In the genomic region with DNA sequence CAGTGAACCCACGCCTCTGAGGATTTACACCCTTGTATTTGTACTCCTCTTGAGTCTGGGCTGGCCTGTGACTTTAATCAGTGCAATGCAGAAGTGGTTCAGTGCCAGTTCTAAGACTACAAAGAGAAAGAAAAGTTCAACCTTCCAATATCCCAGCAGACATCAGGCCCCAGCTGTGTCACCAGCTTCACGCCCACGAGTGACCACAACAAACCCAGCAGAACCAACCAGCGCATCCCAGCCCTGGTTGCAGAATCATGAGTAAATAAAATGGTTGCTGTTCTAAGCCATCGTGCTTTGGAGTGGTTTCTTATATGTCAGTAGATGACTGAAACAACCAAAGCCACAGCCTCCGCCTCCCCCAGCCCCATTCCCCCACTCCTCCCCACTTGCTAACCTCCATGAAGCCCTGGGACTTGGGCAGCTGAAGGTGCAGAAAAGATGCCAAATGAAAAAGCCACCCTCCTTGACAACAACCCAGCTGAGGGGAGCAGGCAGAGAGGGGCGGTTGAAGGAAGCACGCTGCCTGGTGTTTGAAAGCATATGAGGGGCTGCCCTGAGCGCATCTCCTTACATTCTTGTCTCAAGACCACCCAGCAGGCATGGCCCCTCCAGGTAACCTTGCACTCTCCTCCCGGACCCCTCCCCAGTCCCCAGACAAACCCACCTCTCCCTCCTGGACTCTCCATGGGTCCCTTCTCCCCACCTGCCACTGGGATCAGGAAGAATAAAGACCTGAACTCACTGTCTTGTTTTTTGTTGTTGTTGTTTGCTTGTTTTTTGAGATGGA, we compare ENCODE assay signal across 10 cellular contexts. TPM values are rescaled to one million over a fixed set of nuclear protein-coding genes. Genes with fewer than 3 reads are reported as not detected.
DNase-seq lines count a peak whose midpoint lies in the region; ATAC-seq and TF ChIP-seq lines count a peak whose summit lies in the region.
"Had no signal": no experiment of that assay in that cellular context is flagged by ENCODE, and none has a peak within 500 bp of the region (broad histone marks: within the 10 kb centered on the region; RNA-seq: fewer than 3 reads in every experiment).

No MANE protein-coding gene starts in this region.

- 42 to 45% methylated on average over 10 of the region's 10 CpGs for WGBS in GM23248 (ENCODE audit: low coverage in 1 of 2, low lambda C conversion rate in 2 of 2, missing lambda C conversion rate in 2 of 2), 2 experiments

- H3F3A ChIP-seq in GM23248 (ENCODE audit: insufficient read depth), result peaks cover 16% of the 10 kb centered on the region

- H3K36me3 ChIP-seq in GM23248 (ENCODE audit: low read depth), result no peaks in the 10 kb centered on the region
- H3K36me3 ChIP-seq: ascending aorta had no signal

- no peak overlapping the region for H3K4me3 ChIP-seq in GM23248
- no peak overlapping the region for H3K4me3 ChIP-seq in fibroblast of pulmonary artery (replicated peaks; ENCODE audit: low read depth, low read length)
- H3K4me3 ChIP-seq: ascending aorta had no signal

- no peaks in the 10 kb centered on the region for H3K9me3 ChIP-seq in GM23248 (ENCODE audit: low read depth)
- H3K9me3 ChIP-seq: ascending aorta had no signal

- H3K9me2 ChIP-seq in GM23248 (ENCODE audit: insufficient read depth), result no peaks in the 10 kb centered on the region

- H3K79me2 ChIP-seq in GM23248 (ENCODE audit: insufficient read depth), result no peaks in the 10 kb centered on the region

- H2AFZ ChIP-seq in GM23248, result peak overlapping the region; percentile 18; the same call in 1 of the 2 replicates

- no peak overlapping the region; the same call in 1 of the 2 replicates for H3K9ac ChIP-seq in GM23248

- no peaks in the 10 kb centered on the region for H4K20me1 ChIP-seq in GM23248 (ENCODE audit: insufficient read depth)

- in situ Hi-C loops in GM23248 (cut with MboI) (no loop called here), G401 (cut with HindIII; ENCODE audit: low sequenced_read_pairs) (no loop called here)

- H3K27me3 ChIP-seq in GM23248 (replicated peaks; ENCODE audit: insufficient read depth), result no peaks in the 10 kb centered on the region
- H3K27me3 ChIP-seq: ascending aorta had no signal

- H3K27ac ChIP-seq in GM23248, result peak overlapping the region; percentile 40

- peak; percentile 92 for DNase-seq in GM23248
- DNase-seq in activated CD8-positive, alpha-beta memory T cell treated with anti-CD3 and anti-CD28 coated beads, Interleukin-2, amount 50 U/mL, for 24 hours (ENCODE audit: extremely low read depth), result peak; percentile 39
- peak; percentile 22 for DNase-seq in fibroblast of pulmonary artery (ENCODE audit: low read depth)
- DNase-seq in stimulated activated CD8-positive, alpha-beta memory T cell treated with anti-CD3 and anti-CD28 coated beads, Interleukin-15, amount 100 ng/mL, for 4 hours (ENCODE audit: low read depth in 2 of 2), result peak; percentile 17 to 40
- no peak for DNase-seq in DMS153 treated with DMSO at 0.1 percent for 48 hours (lab: John Stamatoyannopoulos, UW; ENCODE audit: unreplicated experiment)
- no peak for DNase-seq in G401 (ENCODE audit: low spot score)
- DNase-seq: SHP77 had no signal

- TF ChIP-seq CTCF in fibroblast of pulmonary artery (IDR thresholded peaks at IDR 0.05; ENCODE audit: low read length, missing control alignments), result no peak

- peak overlapping the region; percentile 41 for H3K4me2 ChIP-seq in GM23248 (ENCODE audit: unreplicated experiment)

- ATAC-seq in HG02588 (IDR thresholded peaks at IDR 0.05; ENCODE audit: unreplicated experiment), result no peak
- ATAC-seq in GM19328 (IDR thresholded peaks at IDR 0.05; ENCODE audit: unreplicated experiment), result no peak

- H3K4me1 ChIP-seq in GM23248 (ENCODE audit: insufficient read depth), result peaks cover 32% of the 10 kb centered on the region

RNA-seq across cellular contexts. Expression of gene TSKU, which starts 20.9 kb away (rescaled TPM):
- total RNA-seq in GM23248 (2014; rRNA removed; shearing (Covaris generic)), result 30.6 and 40.1 TPM in 2 replicates
- 30.8 and 35.2 TPM in 2 replicates for polyA plus RNA-seq in GM23248 (2016; fragmentation: Nextera tagmentation; extraction: Ambion mirVana)
- 15.3 and 22.9 TPM in 2 replicates for total RNA-seq in G401 (2014; rRNA removed; shearing (Covaris generic))

RNA-seq across cellular contexts. Expression of gene ACER3, which starts 56.7 kb away (rescaled TPM):
- total RNA-seq in GM23248 (2014; rRNA removed; shearing (Covaris generic)), result 10.2 and 37.9 TPM in 2 replicates
- 9.1 and 12.0 TPM in 2 replicates for polyA plus RNA-seq in GM23248 (2016; fragmentation: Nextera tagmentation; extraction: Ambion mirVana)
- total RNA-seq in G401 (2014; rRNA removed; shearing (Covaris generic)), result 26.2 and 45.7 TPM in 2 replicates

Comparison
In these comparisons a context has a peak if more than half of its experiments do, and no peak if none do; other contexts are left out.
1. DNase-seq: peak in GM23248 (single experiment), activated CD8-positive, alpha-beta memory T cell treated with anti-CD3 and anti-CD28 coated beads, Interleukin-2, amount 50 U/mL, for 24 hours (single experiment), fibroblast of pulmonary artery (single experiment) and stimulated activated CD8-positive, alpha-beta memory T cell treated with anti-CD3 and anti-CD28 coated beads, Interleukin-15, amount 100 ng/mL, for 4 hours (2 of 2); none in DMS153 treated with DMSO at 0.1 percent for 48 hours (single experiment) and G401 (single experiment).